ENCODE assay signal across 11 cellular contexts in the genomic region with DNA sequence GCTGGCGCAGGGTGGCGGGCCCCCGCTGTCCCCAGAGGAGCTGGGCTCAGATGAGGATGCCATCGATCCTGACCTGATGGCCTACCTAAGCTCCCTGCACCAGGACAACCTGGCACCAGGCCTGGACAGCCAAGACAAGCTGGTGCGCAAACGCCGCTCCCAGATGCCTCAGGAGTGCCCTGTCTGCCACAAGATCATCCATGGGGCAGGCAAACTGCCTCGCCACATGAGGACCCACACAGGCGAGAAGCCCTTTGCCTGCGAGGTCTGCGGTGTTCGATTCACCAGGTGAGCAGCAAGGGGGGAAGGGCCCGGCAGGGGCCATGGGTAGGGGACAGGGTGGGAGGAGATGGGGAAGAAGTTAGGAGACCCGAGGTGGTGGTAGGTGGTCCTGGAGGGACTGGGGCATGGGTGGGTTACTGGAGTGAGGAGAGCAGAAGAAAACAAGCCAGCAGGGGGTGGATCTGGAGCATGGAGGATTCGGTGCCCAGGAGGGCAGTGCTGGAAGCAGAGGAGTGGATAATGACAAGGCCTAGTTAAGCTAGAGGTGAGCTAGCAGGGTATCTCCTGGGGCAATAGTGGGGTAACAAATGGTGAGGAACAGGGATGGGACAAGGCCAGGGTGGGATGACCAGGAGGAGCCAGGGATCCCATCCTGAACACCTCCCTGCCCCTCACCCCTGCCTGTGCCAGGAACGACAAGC. TPM values are rescaled to one million over a fixed set of nuclear protein-coding genes. Genes with fewer than 3 reads are reported as not detected.
A peak's percentile ranks its signal among the peaks of the same experiment; 100 is the strongest.
DNase-seq lines count a peak whose midpoint lies in the region; ATAC-seq and TF ChIP-seq lines count a peak whose summit lies in the region.
"Had no signal": no experiment of that assay in that cellular context is flagged by ENCODE, and none has a peak within 500 bp of the region (broad histone marks: within the 10 kb centered on the region; RNA-seq: fewer than 3 reads in every experiment).

No MANE protein-coding gene starts in this region.

- H3K27ac Mint-ChIP-seq in activated T-cell treated with anti-CD3 and anti-CD28 coated beads, Interleukin-2, amount 50 U/mL, for 24 hours = peak overlapping the region; percentile 74
- H3K27ac Mint-ChIP-seq in T-helper 17 cell = peak overlapping the region; percentile 79

- WGBS in stomach, 5 donors = 72 to 76% (median 73%) methylated on average over 9 to 16 of the region's 16 CpGs

- H3K27ac ChIP-seq in stomach (peak overlapping the region; percentile 83 to 100 (median 92)), ascending aorta (no peak overlapping the region)

- TF ChIP-seq EP300 in stomach (IDR thresholded peaks at IDR 0.05) = no peak

- H3K9me3 ChIP-seq in T-helper 17 cell (ENCODE audit: control insufficient read depth, low read length, poor library complexity, severe bottlenecking) (no peaks in the 10 kb centered on the region), stomach (no peaks in the 10 kb centered on the region), ascending aorta (no peaks in the 10 kb centered on the region)

- H3K27me3 ChIP-seq in stomach = no peaks in the 10 kb centered on the region
- no peaks in the 10 kb centered on the region for H3K27me3 ChIP-seq in ascending aorta

- H3K4me1 ChIP-seq in stomach = peaks cover 53 to 86% (median 79%) of the 10 kb centered on the region in 4 donors
- H3K4me1 ChIP-seq in ascending aorta = peaks cover 7 to 29% of the 10 kb centered on the region in 2 donors

- H3K4me1 Mint-ChIP-seq in activated T-cell treated with anti-CD3 and anti-CD28 coated beads, Interleukin-2, amount 50 U/mL, for 24 hours (ENCODE audit: low read depth) = peaks cover 79% of the 10 kb centered on the region
- H3K4me1 Mint-ChIP-seq in T-helper 17 cell = peaks cover 60% of the 10 kb centered on the region

- peak overlapping the region; percentile 20 for H3K4me3 Mint-ChIP-seq in activated T-cell treated with anti-CD3 and anti-CD28 coated beads, Interleukin-2, amount 50 U/mL, for 24 hours
- peak overlapping the region; percentile 87 for H3K4me3 Mint-ChIP-seq in T-helper 17 cell

- peaks cover 72% of the 10 kb centered on the region for H3K36me3 Mint-ChIP-seq in activated T-cell treated with anti-CD3 and anti-CD28 coated beads, Interleukin-2, amount 50 U/mL, for 24 hours (ENCODE audit: low read depth)
- H3K36me3 Mint-ChIP-seq in T-helper 17 cell (ENCODE audit: low read depth) = peaks cover 2% of the 10 kb centered on the region

- ATAC-seq in T-helper 17 cell (no peak), left lobe of liver (no peak)

- no peaks in the 10 kb centered on the region for H3K27me3 Mint-ChIP-seq in activated T-cell treated with anti-CD3 and anti-CD28 coated beads, Interleukin-2, amount 50 U/mL, for 24 hours
- no peaks in the 10 kb centered on the region for H3K27me3 Mint-ChIP-seq in T-helper 17 cell

- TF ChIP-seq POLR2A in stomach (IDR thresholded peaks at IDR 0.05) = no peak

- DNase-seq in activated T-cell treated with anti-CD3 and anti-CD28 coated beads, Interleukin-2, amount 50 U/mL, for 24 hours = no peak
- no peak for DNase-seq in activated T-cell treated with anti-CD3 and anti-CD28 coated beads, Interleukin-2, amount 50 U/mL, for 1 hour
- DNase-seq in T-helper 17 cell (no peak), left lobe of liver (ENCODE audit: low spot score) (peak; percentile 55), stomach (no peak), medulla oblongata (ENCODE audit: extremely low spot score) (no peak), ascending aorta (ENCODE audit: low spot score in 2 of 2) (no peak), hepatic stellate cell (ENCODE audit: low spot score) (no peak)
- DNase-seq: head of caudate nucleus, NCI-H1105, NCI-H82 had no signal

- no peaks in the 10 kb centered on the region for H3K9me3 Mint-ChIP-seq in activated T-cell treated with anti-CD3 and anti-CD28 coated beads, Interleukin-2, amount 50 U/mL, for 24 hours

- TF ChIP-seq CTCF in stomach (IDR thresholded peaks at IDR 0.05) (no peak), ascending aorta (IDR thresholded peaks at IDR 0.05) (no peak)

- H3K4me3 ChIP-seq in stomach (no peak overlapping the region), ascending aorta (no peak overlapping the region)

- H3K36me3 ChIP-seq in stomach (peaks cover 28 to 53% (median 43%) of the 10 kb centered on the region in 4 donors), ascending aorta (peaks cover 13 to 28% of the 10 kb centered on the region in 2 donors)

- intact Hi-C loops in stomach (cut with DNase I; ENCODE audit: low total_unique reads) (loop anchor here (10.0 kb wide), 1 partner anchor 51 kb away; the partner anchor contains the start of gene PYGO2), ascending aorta (cut with DNase I) (loop anchor here (2.0 kb wide), 2 partner anchors 41 to 69 kb away; partner anchors contain the start of gene CKS1B)

RNA-seq across cellular contexts. Expression of gene ZBTB7B, which starts 13.1 kb away (rescaled TPM):
- total RNA-seq in T-helper 17 cell (10 to 100 TPM; 63.8 to 73.6 TPM), left lobe of liver (89.5 TPM), stomach (100 to 1,000 TPM in 1 of 5 donors, 10 to 100 TPM in 4; 32.3 to 134 (median 53.9) TPM), ascending aorta (83.1 TPM)
- 10 to 100 TPM; 29.6 to 39.5 (median 35.6) TPM for polyA plus RNA-seq in stomach

RNA-seq across cellular contexts. Expression of gene DCST2, which starts 17.9 kb away (rescaled TPM):
- 1 to 10 TPM in 1 of 2 donors, under 1 TPM in 1; 0.94 to 1.3 TPM for total RNA-seq in T-helper 17 cell
- 1.4 TPM for total RNA-seq in left lobe of liver
- 100 to 1,000 TPM in 1 of 5 donors, not detected in 4; 158 TPM for total RNA-seq in stomach
- polyA plus RNA-seq in stomach = 1 to 10 TPM; 1.6 to 6.6 (median 6.1) TPM
- total RNA-seq in ascending aorta = 0.64 TPM

RNA-seq across cellular contexts. Expression of gene DCST1, which starts 17.9 kb away (rescaled TPM):
- total RNA-seq in T-helper 17 cell (under 1 TPM; 0.23 to 0.57 TPM), left lobe of liver (0.13 TPM), stomach (under 1 TPM in 2 of 5 donors, not detected in 3; 0.18 to 0.89 TPM), ascending aorta (not detected)
- under 1 TPM in 1 of 3 donors, not detected in 2; 0.13 TPM for polyA plus RNA-seq in stomach

RNA-seq across cellular contexts. Expression of gene LENEP, which starts 22.3 kb away (rescaled TPM):
- not detected for total RNA-seq in T-helper 17 cell
- not detected for total RNA-seq in left lobe of liver
- total RNA-seq in stomach = 10 to 100 TPM in 1 of 5 donors, 1 to 10 TPM in 1, not detected in 3; 1.1 to 11.6 TPM
- polyA plus RNA-seq in stomach = not detected
- not detected for total RNA-seq in ascending aorta

RNA-seq across cellular contexts. Expression of gene FLAD1, which starts 32.5 kb away (rescaled TPM):
- total RNA-seq in T-helper 17 cell (10 to 100 TPM; 33.2 to 34.7 TPM), left lobe of liver (21.9 TPM), stomach (10 to 100 TPM; 14.1 to 76.5 (median 54.8) TPM), ascending aorta (31.2 TPM)
- polyA plus RNA-seq in stomach = 10 to 100 TPM; 31.4 to 43.8 (median 40.4) TPM

Comparison
In these comparisons a context has a peak if more than half of its experiments do, and no peak if none do; other contexts are left out.
1. H3K27ac ChIP-seq: peak in stomach (5 of 5); none in ascending aorta (0 of 2).